8 cellular contexts compared by ENCODE assay signal in genomic region chrX:107118322-107119147, GRCh38. TPM values are rescaled to one million over a fixed set of nuclear protein-coding genes. Genes with fewer than 3 reads are reported as not detected.
DNase-seq lines count a peak whose midpoint lies in the region; ATAC-seq and TF ChIP-seq lines count a peak whose summit lies in the region.

Gene RBM41, minus strand, starts transcription at chrX:107118822. Its CDS starts 49 bp downstream, at chrX:107118773.

- CTCF ChIA-PET in Calu3 (lab: Charles Lee) = interaction anchor here (0.6 to 0.9 kb wide), 2 partner anchors 16 to 37 kb away, joined by 3 to 4 read pairs; no protein-coding TSS in a partner anchor

- peaks cover 38% of the 10 kb centered on the region for H3K4me1 Mint-ChIP-seq in Calu3 (ENCODE audit: low read depth, unreplicated experiment)

- no peaks in the 10 kb centered on the region for H3K27me3 ChIP-seq in HUES64 (ENCODE audit: insufficient read depth, low read length)
- no peaks in the 10 kb centered on the region for H3K27me3 ChIP-seq in mononuclear cell (ENCODE audit: insufficient read depth, low read length)

- H3K9ac ChIP-seq in HUES64 (ENCODE audit: low read depth, low read length) = peak within 1 kb of the TSS; percentile 95

- H3K36me3 ChIP-seq in HUES64 (ENCODE audit: insufficient read depth, low read length) = peaks cover 34% of the 10 kb centered on the region

- peak within 1 kb of the TSS; percentile 96 for H3K4me3 ChIP-seq in HUES64 (ENCODE audit: low read length)
- H3K4me3 ChIP-seq in epithelial cell of proximal tubule (ENCODE audit: low read depth, low read length) = peak within 1 kb of the TSS; percentile 72
- peak within 1 kb of the TSS; percentile 66 for H3K4me3 ChIP-seq in mononuclear cell (ENCODE audit: low read length)

- ATAC-seq in GM21526 (IDR thresholded peaks at IDR 0.05; ENCODE audit: low FRiP score, unreplicated experiment) = peak; percentile 99

- peaks cover 30% of the 10 kb centered on the region for H3K36me3 Mint-ChIP-seq in Calu3 (ENCODE audit: insufficient read depth, unreplicated experiment)

- H3K4me1 ChIP-seq in HUES64 (ENCODE audit: insufficient read depth, low read length) (no peaks in the 10 kb centered on the region), mononuclear cell (ENCODE audit: insufficient read depth, low read length) (peaks cover 8% of the 10 kb centered on the region)

- H3K9me3 Mint-ChIP-seq in Calu3 (ENCODE audit: low read depth, unreplicated experiment) = no peaks in the 10 kb centered on the region

- BruUV-seq in Calu3 (replicated peaks; lab: Mats Ljungman, UMichigan) = no TSS peak

- WGBS in HUES64 = 3% methylated on average over 37 of the region's 37 CpGs

- TF ChIP-seq CTCF in Calu3 (IDR thresholded peaks at IDR 0.05; ENCODE audit: unreplicated experiment) (no peak), epithelial cell of proximal tubule (conservative IDR thresholded peaks at IDR 0.05; ENCODE audit: low read depth, low read length) (no peak)

- no peaks in the 10 kb centered on the region for H3K27me3 Mint-ChIP-seq in Calu3 (ENCODE audit: unreplicated experiment)

- intact Hi-C loops in Calu3 (cut with micrococcal nuclease; ENCODE audit: unreplicated experiment) = loop anchor here (5.0 kb wide), 1 partner anchor 84 kb away; no protein-coding TSS in a partner anchor

- peak within 1 kb of the TSS; percentile 65 for H3K27ac ChIP-seq in HUES64 (ENCODE audit: low read depth, low read length)

- H3K27ac Mint-ChIP-seq in Calu3 (ENCODE audit: unreplicated experiment) = peak within 1 kb of the TSS; percentile 89

- DNase-seq in Calu3 (peak; percentile 71), OCI-M1 (lab: John Stamatoyannopoulos, UW) (peak; percentile 89), activated T-cell treated with anti-CD3 and anti-CD28 coated beads for 24 hours (ENCODE audit: low read depth) (peak; percentile 57), epithelial cell of proximal tubule (ENCODE audit: low read depth) (peak; percentile 39)
- peak; percentile 8 to 47 for DNase-seq in stimulated activated CD8-positive, alpha-beta memory T cell treated with anti-CD3 and anti-CD28 coated beads, Interleukin-4, amount 100 ng/mL, for 1 hour (ENCODE audit: low read depth in 2 of 2, low spot score in 1 of 2)

- H3K9me3 ChIP-seq in HUES64 (ENCODE audit: insufficient read depth, low read depth, low read length) = no peaks in the 10 kb centered on the region
- no peaks in the 10 kb centered on the region for H3K9me3 ChIP-seq in mononuclear cell (ENCODE audit: low read depth, low read length)

- peak within 1 kb of the TSS; percentile 92 for H3K4me3 Mint-ChIP-seq in Calu3 (ENCODE audit: low read depth, unreplicated experiment)

RNA-seq across cellular contexts. Expression of gene RBM41, which starts in this region (rescaled TPM):
- total RNA-seq in Calu3 (2022) (36.0 and 41.1 TPM in 2 replicates), epithelial cell of proximal tubule (7.6 and 12.1 TPM in 2 replicates), mononuclear cell (10.9 TPM)
- polyA plus RNA-seq in HUES64 (2013, experiment 1 of 2) = 10.4 TPM
- 12.3 TPM for polyA plus RNA-seq in HUES64 (2013, experiment 2 of 2)

Comparison
In these comparisons a context has a peak if more than half of its experiments do, and no peak if none do; other contexts are left out.
1. Peak in every context shown above with its lines: DNase-seq, ATAC-seq, H3K4me3 ChIP-seq and H3K27ac ChIP-seq.
2. DNase-seq: peak in every context shown above with its lines; median percentile 89 in OCI-M1; 71 in Calu3; 57 in activated T-cell treated with anti-CD3 and anti-CD28 coated beads for 24 hours; 39 in epithelial cell of proximal tubule; 28 in stimulated activated CD8-positive, alpha-beta memory T cell treated with anti-CD3 and anti-CD28 coated beads, Interleukin-4, amount 100 ng/mL, for 1 hour.